In the genomic region with DNA sequence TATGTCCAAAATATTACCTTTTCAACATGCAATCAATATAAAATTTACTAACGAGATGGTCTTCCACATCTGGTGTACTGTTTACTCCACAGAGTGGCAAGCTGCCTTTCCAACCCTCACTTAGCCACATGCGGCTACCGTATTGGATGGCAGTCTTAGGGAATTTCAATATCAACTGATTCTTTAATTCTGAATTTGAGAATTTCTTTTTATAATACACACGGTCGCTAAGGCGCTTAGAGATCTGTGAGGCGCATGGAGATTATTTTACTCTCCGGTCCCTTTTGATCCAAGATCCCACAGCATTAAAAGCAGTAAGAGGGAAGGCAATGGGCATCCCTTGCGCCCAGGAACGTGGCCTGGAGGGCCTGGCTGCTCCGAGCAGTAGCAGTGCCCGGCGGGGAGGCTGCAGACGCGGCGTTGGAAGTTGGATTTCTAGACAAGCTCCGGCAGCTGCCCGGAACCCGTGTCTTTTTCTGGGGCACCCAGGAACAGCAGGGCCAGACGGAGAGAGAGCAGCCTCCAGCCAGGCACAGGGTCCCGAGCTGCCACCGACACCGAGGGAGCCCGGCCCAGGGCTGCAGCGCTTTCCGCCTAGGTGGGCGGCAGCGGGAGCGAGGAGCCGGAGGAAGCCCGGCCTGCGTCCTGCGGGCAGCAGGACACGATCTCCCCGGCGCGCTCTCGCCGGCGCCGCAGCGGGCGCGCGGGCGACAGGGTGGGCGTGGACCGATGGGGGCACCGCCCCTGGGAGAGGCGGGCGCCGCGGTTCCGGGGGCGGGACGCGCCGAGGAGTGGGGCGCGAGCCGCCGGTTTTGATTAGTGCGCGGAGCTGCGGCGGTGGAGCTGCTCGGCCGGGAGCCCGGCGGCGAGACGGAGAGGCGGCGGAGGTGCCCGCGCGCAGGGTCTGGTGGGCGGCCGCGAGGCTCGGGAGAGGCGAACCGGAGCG, we compare ENCODE assay signal across 1 cellular context.
TF ChIP-seq lines count a peak whose summit lies in the region.

A gene (plus strand): TSS at position 819 of the 946 bp plus-strand sequence. CDS start 402 bp downstream, outside the sequence.

TF ChIP-seq in HCT116, 20 proteins besides CTCF, POLR2A, EP300 and RAD21 (continued from another document):
- TF ChIP-seq, protein P1, sequence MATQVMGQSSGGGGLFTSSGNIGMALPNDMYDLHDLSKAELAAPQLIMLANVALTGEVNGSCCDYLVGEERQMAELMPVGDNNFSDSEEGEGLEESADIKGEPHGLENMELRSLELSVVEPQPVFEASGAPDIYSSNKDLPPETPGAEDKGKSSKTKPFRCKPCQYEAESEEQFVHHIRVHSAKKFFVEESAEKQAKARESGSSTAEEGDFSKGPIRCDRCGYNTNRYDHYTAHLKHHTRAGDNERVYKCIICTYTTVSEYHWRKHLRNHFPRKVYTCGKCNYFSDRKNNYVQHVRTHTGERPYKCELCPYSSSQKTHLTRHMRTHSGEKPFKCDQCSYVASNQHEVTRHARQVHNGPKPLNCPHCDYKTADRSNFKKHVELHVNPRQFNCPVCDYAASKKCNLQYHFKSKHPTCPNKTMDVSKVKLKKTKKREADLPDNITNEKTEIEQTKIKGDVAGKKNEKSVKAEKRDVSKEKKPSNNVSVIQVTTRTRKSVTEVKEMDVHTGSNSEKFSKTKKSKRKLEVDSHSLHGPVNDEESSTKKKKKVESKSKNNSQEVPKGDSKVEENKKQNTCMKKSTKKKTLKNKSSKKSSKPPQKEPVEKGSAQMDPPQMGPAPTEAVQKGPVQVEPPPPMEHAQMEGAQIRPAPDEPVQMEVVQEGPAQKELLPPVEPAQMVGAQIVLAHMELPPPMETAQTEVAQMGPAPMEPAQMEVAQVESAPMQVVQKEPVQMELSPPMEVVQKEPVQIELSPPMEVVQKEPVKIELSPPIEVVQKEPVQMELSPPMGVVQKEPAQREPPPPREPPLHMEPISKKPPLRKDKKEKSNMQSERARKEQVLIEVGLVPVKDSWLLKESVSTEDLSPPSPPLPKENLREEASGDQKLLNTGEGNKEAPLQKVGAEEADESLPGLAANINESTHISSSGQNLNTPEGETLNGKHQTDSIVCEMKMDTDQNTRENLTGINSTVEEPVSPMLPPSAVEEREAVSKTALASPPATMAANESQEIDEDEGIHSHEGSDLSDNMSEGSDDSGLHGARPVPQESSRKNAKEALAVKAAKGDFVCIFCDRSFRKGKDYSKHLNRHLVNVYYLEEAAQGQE (IDR thresholded peaks at IDR 0.05; ENCODE audit: low read depth): no peak
- no peak for TF ChIP-seq EZH2 (IDR thresholded peaks at IDR 0.05)
- no peak for TF ChIP-seq ELF1 (IDR thresholded peaks at IDR 0.05; ENCODE audit: borderline replicate concordance, low read depth)
- peak; percentile 59 for TF ChIP-seq YY1 (IDR thresholded peaks at IDR 0.05; ENCODE audit: extremely low read depth, insufficient replicate concordance, low read depth, low read length)
- peak; percentile 47; the same call in 1 of the 2 replicates for TF ChIP-seq CBX3 (IDR thresholded peaks at IDR 0.05; ENCODE audit: low read depth)
- TF ChIP-seq POLR2AphosphoS5 (IDR thresholded peaks at IDR 0.05; ENCODE audit: low read depth, low read length): peak; percentile 99
